Comparison of ENCODE assay signal across 8 cellular contexts in the genomic region with DNA sequence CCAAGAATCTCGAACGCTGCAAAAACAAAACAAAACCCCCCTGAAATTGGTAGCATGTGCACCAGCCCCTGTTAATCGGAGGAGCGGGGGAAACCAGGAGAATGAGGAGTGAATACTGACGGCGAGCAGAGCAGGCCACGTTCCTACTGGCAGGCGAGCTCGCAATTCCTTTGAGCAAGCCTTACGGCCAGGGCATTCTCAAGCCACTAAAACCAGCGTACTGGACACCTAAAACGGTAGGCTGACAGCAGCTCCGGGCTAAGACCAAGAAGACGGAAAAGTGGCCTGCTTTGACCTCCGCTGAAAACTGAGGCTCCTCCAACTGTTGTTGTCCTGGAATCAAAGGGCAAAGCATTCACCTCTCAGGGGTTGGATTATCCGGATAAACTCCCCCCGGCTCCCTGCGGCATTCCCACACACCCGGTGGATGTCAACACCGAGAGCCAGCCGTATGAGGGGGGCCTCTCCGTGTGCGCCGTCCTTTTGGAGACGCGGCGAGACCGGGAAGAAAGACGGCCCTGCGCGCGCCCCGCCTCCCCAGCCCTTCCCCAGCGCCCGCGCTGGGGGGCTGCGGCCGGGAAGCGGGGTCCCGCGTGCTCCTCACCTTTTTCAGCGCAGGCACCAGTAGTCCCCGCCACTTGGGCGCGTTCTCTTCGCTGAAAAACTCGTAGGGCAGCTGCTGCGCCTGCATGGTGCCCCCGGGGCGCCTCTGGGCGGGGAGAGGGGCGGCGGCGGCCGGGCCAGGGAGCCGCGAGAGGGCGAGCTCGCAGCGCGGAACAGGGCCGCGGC. TPM values are rescaled to one million over a fixed set of nuclear protein-coding genes. Genes with fewer than 3 reads are reported as not detected.
DNase-seq lines count a peak whose midpoint lies in the region; ATAC-seq, FAIRE-seq and TF ChIP-seq lines count a peak whose summit lies in the region.

No MANE protein-coding gene starts in this region.

- FAIRE-seq in D721Med (lab: Jason Lieb, UNC): no peak
- no peak for FAIRE-seq in pancreas (lab: Jason Lieb, UNC)

- H3K36me3 Mint-ChIP-seq in activated naive CD8-positive, alpha-beta T cell treated with anti-CD3 and anti-CD28 coated beads for 36 hours: peaks cover 54% of the 10 kb centered on the region

- peak overlapping the region; percentile 84 for H3K4me3 ChIP-seq in SJSA1
- H3K4me3 ChIP-seq in cardiac muscle cell: peak overlapping the region; percentile 98
- H3K4me3 ChIP-seq in pancreas: peak overlapping the region; percentile 59 to 85 (median 76)
- peak overlapping the region; percentile 72 to 93 for H3K4me3 ChIP-seq in vagina

- H3K36me3 ChIP-seq in SJSA1: peaks cover 8% of the 10 kb centered on the region; the same call in 1 of the 2 replicates
- H3K36me3 ChIP-seq in cardiac muscle cell: no peaks in the 10 kb centered on the region
- H3K36me3 ChIP-seq in pancreas: no peaks in the 10 kb centered on the region
- H3K36me3 ChIP-seq in vagina: no peaks in the 10 kb centered on the region

- H3K27me3 Mint-ChIP-seq in activated naive CD8-positive, alpha-beta T cell treated with anti-CD3 and anti-CD28 coated beads for 36 hours: no peaks in the 10 kb centered on the region

- ATAC-seq in GM19467 (IDR thresholded peaks at IDR 0.05; ENCODE audit: unreplicated experiment) (peak; percentile 35), HG03571 (IDR thresholded peaks at IDR 0.05; ENCODE audit: unreplicated experiment) (peak; percentile 37), pancreas (peak in 3 of 4 donors; percentile 46 to 52 (median 47))

- peak overlapping the region; percentile 95 for H3K27ac Mint-ChIP-seq in activated naive CD8-positive, alpha-beta T cell treated with anti-CD3 and anti-CD28 coated beads for 36 hours

- DNase-seq in D721Med (ENCODE audit: insufficient read length, low spot score): no peak
- DNase-seq in SJSA1 (ENCODE audit: low read depth in 1 of 2, low spot score in 2 of 2): peak; percentile 50 to 76
- peak; percentile 74 for DNase-seq in activated naive CD8-positive, alpha-beta T cell treated with anti-CD3 and anti-CD28 coated beads for 36 hours
- DNase-seq in cardiac muscle cell (ENCODE audit: low read depth in 1 of 2, low spot score in 1 of 2): peak; percentile 67 to 79
- peak; percentile 42 to 86 (median 60) for DNase-seq in pancreas
- no peak for DNase-seq in vagina (ENCODE audit: extremely low spot score in 2 of 2)

- TF ChIP-seq POLR2A in vagina (IDR thresholded peaks at IDR 0.05): no peak

- TF ChIP-seq CTCF in D721Med (IDR thresholded peaks at IDR 0.05; ENCODE audit: insufficient read depth, missing control alignments) (peak; percentile 25), cardiac muscle cell (IDR thresholded peaks at IDR 0.05; ENCODE audit: low read depth, low read length) (peak; percentile 35), pancreas (IDR thresholded peaks at IDR 0.05) (no peak), vagina (IDR thresholded peaks at IDR 0.05) (no peak)

- H3K27me3 ChIP-seq in SJSA1 (replicated peaks) (no peaks in the 10 kb centered on the region), cardiac muscle cell (no peaks in the 10 kb centered on the region), pancreas (no peaks in the 10 kb centered on the region), vagina (no peaks in the 10 kb centered on the region)

- H3K4me3 Mint-ChIP-seq in activated naive CD8-positive, alpha-beta T cell treated with anti-CD3 and anti-CD28 coated beads for 36 hours: peak overlapping the region; percentile 97

- peaks cover 7% of the 10 kb centered on the region for H3K9me3 Mint-ChIP-seq in activated naive CD8-positive, alpha-beta T cell treated with anti-CD3 and anti-CD28 coated beads for 36 hours

- H3K4me1 ChIP-seq in SJSA1 (replicated peaks): peaks cover 25% of the 10 kb centered on the region
- H3K4me1 ChIP-seq in cardiac muscle cell (ENCODE audit: low read depth): peaks cover 28% of the 10 kb centered on the region
- peaks cover 8 to 17% (median 16%) of the 10 kb centered on the region in 3 donors for H3K4me1 ChIP-seq in pancreas
- peaks cover 61% of the 10 kb centered on the region for H3K4me1 ChIP-seq in vagina

- WGBS in pancreas, 2 donors: 0 to 1% methylated on average over 50 to 63 of the region's 63 CpGs

- H3K9me3 ChIP-seq in SJSA1 (replicated peaks) (no peaks in the 10 kb centered on the region), cardiac muscle cell (ENCODE audit: low read depth) (no peaks in the 10 kb centered on the region), pancreas (no peaks in the 10 kb centered on the region), vagina (no peaks in the 10 kb centered on the region)

- H3K4me1 Mint-ChIP-seq in activated naive CD8-positive, alpha-beta T cell treated with anti-CD3 and anti-CD28 coated beads for 36 hours: peaks cover 44% of the 10 kb centered on the region

- H3K27ac ChIP-seq in SJSA1 (peak overlapping the region; percentile 43), cardiac muscle cell (peak overlapping the region; percentile 98), pancreas (peak overlapping the region; percentile 69 to 96 (median 92)), vagina (peak overlapping the region; percentile 99)

- intact Hi-C loops in pancreas (cut with DNase I): no loop called here
- intact Hi-C loops in vagina (cut with DNase I): loop anchor here (5.0 kb wide), 1 partner anchor 107 kb away; no protein-coding TSS in a partner anchor

RNA-seq across cellular contexts. Expression of a gene that starts 0.9 kb away (rescaled TPM):
- 4.7 and 16.2 TPM in 2 replicates for total RNA-seq in SJSA1 (2014; rRNA removed; shearing (Covaris generic))
- total RNA-seq in activated naive CD8-positive, alpha-beta T cell treated with anti-CD3 and anti-CD28 coated beads for 36 hours: 10 to 100 TPM; 36.3 to 41.3 TPM
- total RNA-seq in cardiac muscle cell (18.7 and 31.6 TPM in 2 replicates), pancreas (10 to 100 TPM in 4 of 6 donors, 1 to 10 TPM in 2; 7.9 to 22.6 (median 11.9) TPM), vagina (20.1 TPM)
- polyA plus RNA-seq in cardiac muscle cell (15.3 and 18.4 TPM in 2 replicates), pancreas (1 to 10 TPM; 3.2 to 8.0 TPM)

Comparison
In these comparisons a context has a peak if more than half of its experiments do, and no peak if none do; other contexts are left out.
1. DNase-seq: peak in SJSA1 (2 of 2), activated naive CD8-positive, alpha-beta T cell treated with anti-CD3 and anti-CD28 coated beads for 36 hours (single experiment), cardiac muscle cell (2 of 2) and pancreas (6 of 6); none in D721Med (single experiment) and vagina (0 of 2).
2. CTCF ChIP-seq: peak in D721Med (single experiment) and cardiac muscle cell (single experiment); none in pancreas (0 of 4) and vagina (0 of 3).
3. H3K27ac ChIP-seq: peak in every context shown above with its lines; median percentile 99 in vagina; 98 in cardiac muscle cell; 92 in pancreas; 43 in SJSA1.
4. Peak in every context shown above with its lines, with median percentiles within 50 percentile points of each other: ATAC-seq and H3K4me3 ChIP-seq.